Comparison of ENCODE assay signal across 8 cellular contexts in genomic region chr3:156509209-156510174, GRCh38. TPM values are rescaled to one million over a fixed set of nuclear protein-coding genes. Genes with fewer than 3 reads are reported as not detected.
DNase-seq lines count a peak whose midpoint lies in the region; ATAC-seq and TF ChIP-seq lines count a peak whose summit lies in the region.

No MANE protein-coding gene starts in this region.

- peaks cover 0 to 6% of the 10 kb centered on the region in 2 donors for H3K36me3 Mint-ChIP-seq in activated naive CD4-positive, alpha-beta T cell treated with anti-CD3 and anti-CD28 coated beads, Interleukin-2, amount 50 U/mL, for 72 hours
- no peaks in the 10 kb centered on the region for H3K36me3 Mint-ChIP-seq in neural crest cell (ENCODE audit: low read depth)

- no peaks in the 10 kb centered on the region for H3K27me3 Mint-ChIP-seq in neural crest cell (ENCODE audit: low read depth)

- H3K4me3 Mint-ChIP-seq in neural crest cell, result no peak overlapping the region

- DNase-seq in activated naive CD4-positive, alpha-beta T cell treated with anti-CD3 and anti-CD28 coated beads, Interleukin-2, amount 50 U/mL, for 72 hours (ENCODE audit: low spot score in 2 of 2), result no peak
- DNase-seq in activated naive CD4-positive, alpha-beta T cell (lab: John Stamatoyannopoulos, UW), result no peak
- peak; percentile 61 for DNase-seq in NCI-H1092 treated with DMSO at 0.1 percent for 48 hours (lab: John Stamatoyannopoulos, UW)
- peak; percentile 42 for DNase-seq in SKM-1 treated with dmso at 0.1 percent for 144 hours (lab: John Stamatoyannopoulos, UW; ENCODE audit: unreplicated experiment)
- peak; percentile 78 for DNase-seq in fibroblast of mammary gland (ENCODE audit: low read depth)
- no peak for DNase-seq in neural crest cell (ENCODE audit: low read depth, low spot score)
- DNase-seq in activated naive CD4-positive, alpha-beta T cell treated with anti-CD3 and anti-CD28 coated beads, Interleukin-2, amount 50 U/mL, for 16 hours, result no peak

- H3K27ac Mint-ChIP-seq in activated naive CD4-positive, alpha-beta T cell treated with anti-CD3 and anti-CD28 coated beads, Interleukin-2, amount 50 U/mL, for 72 hours, result no peak overlapping the region
- no peak overlapping the region for H3K27ac Mint-ChIP-seq in neural crest cell (ENCODE audit: unreplicated experiment)

- H3K4me1 Mint-ChIP-seq in neural crest cell, result peaks cover 17% of the 10 kb centered on the region

- peak; percentile 57 to 60 for ATAC-seq in activated naive CD4-positive, alpha-beta T cell treated with anti-CD3 and anti-CD28 coated beads, Interleukin-2, amount 50 U/mL, for 72 hours
- ATAC-seq in HG02571 (IDR thresholded peaks at IDR 0.05; ENCODE audit: unreplicated experiment), result peak; percentile 74

- no peak overlapping the region for H3K4me3 ChIP-seq in fibroblast of mammary gland (ENCODE audit: control insufficient read depth, low read depth, low read length)

- peak; percentile 48 for TF ChIP-seq CTCF in fibroblast of mammary gland (conservative IDR thresholded peaks at IDR 0.05; ENCODE audit: control insufficient read depth, insufficient read depth, low read depth, low read length)
- peak; percentile 81 for TF ChIP-seq CTCF in neural crest cell (conservative IDR thresholded peaks at IDR 0.05)

- peaks cover 0 to 5% of the 10 kb centered on the region in 2 donors for H3K9me3 Mint-ChIP-seq in activated naive CD4-positive, alpha-beta T cell treated with anti-CD3 and anti-CD28 coated beads, Interleukin-2, amount 50 U/mL, for 72 hours
- peaks cover 2% of the 10 kb centered on the region for H3K9me3 Mint-ChIP-seq in neural crest cell

RNA-seq across cellular contexts. Expression of gene SSR3, which starts 45.4 kb away (rescaled TPM):
- total RNA-seq in activated naive CD4-positive, alpha-beta T cell treated with anti-CD3 and anti-CD28 coated beads, Interleukin-2, amount 50 U/mL, for 72 hours, result 100 to 1,000 TPM; 118 to 205 TPM
- 131 and 136 TPM in 2 replicates for total RNA-seq in neural crest cell

Comparison
In these comparisons a context has a peak if more than half of its experiments do, and no peak if none do; other contexts are left out.
1. DNase-seq: peak in NCI-H1092 treated with DMSO at 0.1 percent for 48 hours (single experiment), SKM-1 treated with dmso at 0.1 percent for 144 hours (single experiment) and fibroblast of mammary gland (single experiment); none in activated naive CD4-positive, alpha-beta T cell treated with anti-CD3 and anti-CD28 coated beads, Interleukin-2, amount 50 U/mL, for 72 hours (0 of 2), activated naive CD4-positive, alpha-beta T cell (0 of 4), neural crest cell (single experiment) and activated naive CD4-positive, alpha-beta T cell treated with anti-CD3 and anti-CD28 coated beads, Interleukin-2, amount 50 U/mL, for 16 hours (single experiment).